In the genomic region with DNA sequence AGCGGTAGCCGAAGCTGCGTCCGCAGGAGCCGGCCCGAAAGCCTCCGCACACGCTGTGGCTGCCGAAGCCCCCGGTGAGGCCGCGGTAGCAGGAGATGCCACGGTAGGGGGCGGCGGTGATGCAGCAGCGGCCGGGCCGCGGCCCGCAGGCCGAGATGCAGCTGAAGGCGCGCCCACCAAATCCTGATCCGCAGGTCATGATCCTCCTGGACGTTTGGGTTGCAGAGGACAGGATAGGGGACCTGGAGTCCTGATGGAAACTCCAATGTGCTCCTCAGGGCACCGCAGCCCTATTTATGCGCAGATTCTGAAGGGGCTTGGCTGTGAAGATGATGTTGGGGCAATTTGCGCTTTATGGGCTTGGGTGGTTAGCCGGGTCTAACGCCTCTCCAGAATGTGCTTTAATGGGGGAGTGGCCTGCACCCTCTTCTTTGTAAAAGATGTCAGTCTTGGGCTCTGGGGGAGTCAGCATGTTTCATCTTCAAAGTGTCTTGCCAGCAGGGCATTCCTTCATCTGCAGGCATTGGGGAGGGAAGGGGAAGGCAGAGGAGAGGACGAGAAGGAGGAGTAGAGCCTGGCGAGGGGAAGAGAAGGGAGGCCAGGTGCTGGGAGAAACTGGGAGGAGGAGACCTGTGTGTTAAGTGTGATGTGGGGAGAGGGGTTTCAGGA, we compare ENCODE assay signal across 29 cellular contexts. TPM values are rescaled to one million over a fixed set of nuclear protein-coding genes. Genes with fewer than 3 reads are reported as not detected.
DNase-seq lines count a peak whose midpoint lies in the region; ATAC-seq and TF ChIP-seq lines count a peak whose summit lies in the region.
"Had no signal": no experiment of that assay in that cellular context is flagged by ENCODE, and none has a peak within 500 bp of the region (broad histone marks: within the 10 kb centered on the region; RNA-seq: fewer than 3 reads in every experiment).

A gene (minus strand): TSS at position 268 of the 669 bp plus-strand sequence. CDS start 69 bp downstream, at position 199.

- no peak for ATAC-seq in activated CD8-positive, alpha-beta memory T cell treated with anti-CD3 and anti-CD28 coated beads, Interleukin-2, amount 10 ng/mL, durations not matched to agents 7 days and 5 days
- ATAC-seq: activated T-cell treated with anti-CD3 and anti-CD28 coated beads, Interleukin-2, amount 50 U/mL, for 4 hours; esophagus mucosa; naive thymus-derived CD4-positive, alpha-beta T cell; stimulated activated effector memory CD8-positive, alpha-beta T cell treated with anti-CD3 and anti-CD28 coated beads, Interleukin-12 subunit alpha, Interleukin-12 subunit beta, amount 100 ng/mL, for 72 hours had no signal

- TF ChIP-seq CTCF in H9 (conservative IDR thresholded peaks at IDR 0.05) = no peak
- TF ChIP-seq CTCF in epithelial cell of proximal tubule (conservative IDR thresholded peaks at IDR 0.05; ENCODE audit: low read depth, low read length) = no peak
- no peak for TF ChIP-seq CTCF in stomach (IDR thresholded peaks at IDR 0.05)

- no peak within 1 kb of the TSS for H2BK12ac ChIP-seq in H9 (ENCODE audit: insufficient read length, low read depth, low read length)

- no peak within 1 kb of the TSS for H3K4me3 ChIP-seq in epithelial cell of proximal tubule (ENCODE audit: low read depth, low read length)
- H3K4me3 ChIP-seq in stomach = no peak within 1 kb of the TSS
- H3K4me3 ChIP-seq: ascending aorta, cardiac muscle cell, GM23248, Peyer's patch had no signal

- H3K56ac ChIP-seq in H9 (ENCODE audit: insufficient read length, low read depth, low read length) = no peak within 1 kb of the TSS

- WGBS in H9 (ENCODE audit: extremely low coverage, insufficient read length, low lambda C conversion rate) = no CpG with 5 or more reads among the region's 32 CpGs
- WGBS in stomach, 5 donors = 34 to 73% (median 53%) methylated on average over 10 to 22 of the region's 32 CpGs

- POLR2A ChIA-PET in activated CD4-positive, alpha-beta T cell treated with anti-CD3 and anti-CD28 coated beads, Interleukin-2, amount 10 ng/mL, durations not matched to agents 7 days and 5 days (lab: Charles Lee) = no interaction called here

- no peak within 1 kb of the TSS for H4K8ac ChIP-seq in H9 (replicated peaks; ENCODE audit: insufficient read length, low read depth, low read length)

- H3K9me3 Mint-ChIP-seq in activated CD8-positive, alpha-beta memory T cell treated with anti-CD3 and anti-CD28 coated beads, Interleukin-2, amount 10 ng/mL, durations not matched to agents 7 days and 5 days (ENCODE audit: low read depth) = no peaks in the 10 kb centered on the region
- H3K9me3 Mint-ChIP-seq in H9 = no peaks in the 10 kb centered on the region; a peak in 1 of 5 replicates
- no peaks in the 10 kb centered on the region for H3K9me3 Mint-ChIP-seq in activated CD4-positive, alpha-beta T cell treated with anti-CD3 and anti-CD28 coated beads, Interleukin-2, amount 10 ng/mL, durations not matched to agents 7 days and 5 days
- H3K9me3 Mint-ChIP-seq: activated T-cell treated with anti-CD3 and anti-CD28 coated beads, Interleukin-2, amount 50 U/mL, for 4 hours; CD4-positive, alpha-beta memory T cell; naive thymus-derived CD4-positive, alpha-beta T cell; stimulated activated effector memory CD8-positive, alpha-beta T cell treated with anti-CD3 and anti-CD28 coated beads, Interleukin-12 subunit alpha, Interleukin-12 subunit beta, amount 100 ng/mL, for 72 hours; T-helper 2 cell treated with Interferon-gamma antibody and Interleukin-4, amounts not matched to agents 5 μg/mL and 100 μg/mL, for 36 hours had no signal

- TF ChIP-seq EP300 in stomach (IDR thresholded peaks at IDR 0.05) = no peak

- H3K9me3 ChIP-seq in H9 (ENCODE audit: control insufficient read depth, low read depth, low read length) (no peaks in the 10 kb centered on the region), stomach (no peaks in the 10 kb centered on the region)
- H3K9me3 ChIP-seq: ascending aorta, Peyer's patch had no signal

- H2BK5ac ChIP-seq in H9 (ENCODE audit: insufficient read length, low read length) = no peak within 1 kb of the TSS

- H4K5ac ChIP-seq in H9 (ENCODE audit: insufficient read length, low read depth, low read length) = no peak within 1 kb of the TSS

- no peak within 1 kb of the TSS for H3K4me2 ChIP-seq in H9 (ENCODE audit: insufficient read depth, insufficient read length, low read length)

- H2AFZ ChIP-seq in H9 (ENCODE audit: low read length) = no peak within 1 kb of the TSS
- H2AFZ ChIP-seq: GM23248 had no signal

- peaks cover 20% of the 10 kb centered on the region for H3K4me1 Mint-ChIP-seq in activated CD8-positive, alpha-beta memory T cell treated with anti-CD3 and anti-CD28 coated beads, Interleukin-2, amount 10 ng/mL, durations not matched to agents 7 days and 5 days
- peaks cover 6 to 11% of the 10 kb centered on the region in 2 experiments for H3K4me1 Mint-ChIP-seq in H9
- peaks cover 19% of the 10 kb centered on the region for H3K4me1 Mint-ChIP-seq in activated CD4-positive, alpha-beta T cell treated with anti-CD3 and anti-CD28 coated beads, Interleukin-2, amount 10 ng/mL, durations not matched to agents 7 days and 5 days

- H3K79me1 ChIP-seq in H9 (ENCODE audit: insufficient read depth, low read depth, low read length, poor library complexity, severe bottlenecking) = no peaks in the 10 kb centered on the region

- H3K23ac ChIP-seq in H9 (ENCODE audit: insufficient read length, low read depth, low read length) = no peak within 1 kb of the TSS

- peak; percentile 26 for DNase-seq in activated CD8-positive, alpha-beta memory T cell treated with anti-CD3 and anti-CD28 coated beads for 24 hours
- DNase-seq in activated CD8-positive, alpha-beta memory T cell treated with anti-CD3 and anti-CD28 coated beads, Interleukin-2, amount 10 ng/mL, durations not matched to agents 7 days and 5 days = no peak
- DNase-seq in H9 (peak; percentile 51), epithelial cell of proximal tubule (ENCODE audit: low read depth) (no peak), stomach (peak; percentile 11), NK-92 (lab: John Stamatoyannopoulos, UW; ENCODE audit: unreplicated experiment) (no peak), NCI-H1417 (lab: John Stamatoyannopoulos, UW) (no peak)
- DNase-seq in activated CD4-positive, alpha-beta T cell treated with anti-CD3 and anti-CD28 coated beads, Interleukin-2, amount 10 ng/mL, durations not matched to agents 7 days and 5 days = no peak
- DNase-seq: 8988T; activated gamma-delta T cell; activated T-cell treated with anti-CD3 and anti-CD28 coated beads, Interleukin-2, amount 50 U/mL, for 4 hours; CD4-positive, alpha-beta memory T cell; foreskin fibroblast; GM23248; KBM-7; MM.1S; naive thymus-derived CD4-positive, alpha-beta T cell; NCI-H1105 treated with DMSO at 0.1 percent for 48 hours; NCI-H2029; NCI-H69; Peyer's patch; trophoblast cell had no signal

- no peak within 1 kb of the TSS for H2BK15ac ChIP-seq in H9 (ENCODE audit: low read depth, low read length)

- no peaks in the 10 kb centered on the region for H3K79me2 ChIP-seq in H9 (ENCODE audit: insufficient read depth, low read length)

- no peak within 1 kb of the TSS for H2BK120ac ChIP-seq in H9 (ENCODE audit: low read depth, low read length, poor library complexity, severe bottlenecking)

- H3K27ac Mint-ChIP-seq in activated CD8-positive, alpha-beta memory T cell treated with anti-CD3 and anti-CD28 coated beads, Interleukin-2, amount 10 ng/mL, durations not matched to agents 7 days and 5 days = no peak within 1 kb of the TSS
- no peak within 1 kb of the TSS for H3K27ac Mint-ChIP-seq in H9
- no peak within 1 kb of the TSS for H3K27ac Mint-ChIP-seq in activated CD4-positive, alpha-beta T cell treated with anti-CD3 and anti-CD28 coated beads, Interleukin-2, amount 10 ng/mL, durations not matched to agents 7 days and 5 days
- H3K27ac Mint-ChIP-seq: CD4-positive, alpha-beta memory T cell; naive thymus-derived CD4-positive, alpha-beta T cell; stimulated activated effector memory CD8-positive, alpha-beta T cell treated with anti-CD3 and anti-CD28 coated beads, Interleukin-12 subunit alpha, Interleukin-12 subunit beta, amount 100 ng/mL, for 72 hours; T-helper 2 cell treated with Interferon-gamma antibody and Interleukin-4, amounts not matched to agents 5 μg/mL and 100 μg/mL, for 36 hours had no signal

- H3K9ac ChIP-seq in H9 (ENCODE audit: extremely low read depth, insufficient read length, low read length) = no peak within 1 kb of the TSS
- H3K9ac ChIP-seq: GM23248 had no signal

- no peak within 1 kb of the TSS for H3T11ph ChIP-seq in H9 (ENCODE audit: low read length)

- no peak within 1 kb of the TSS for H2AK5ac ChIP-seq in H9 (ENCODE audit: insufficient read length, low read length)

- peaks cover 3% of the 10 kb centered on the region for H3K36me3 Mint-ChIP-seq in activated CD8-positive, alpha-beta memory T cell treated with anti-CD3 and anti-CD28 coated beads, Interleukin-2, amount 10 ng/mL, durations not matched to agents 7 days and 5 days
- H3K36me3 Mint-ChIP-seq in H9 (ENCODE audit: insufficient read depth in 1 of 3, low read depth in 3 of 3) = no peaks in the 10 kb centered on the region
- H3K36me3 Mint-ChIP-seq in activated CD4-positive, alpha-beta T cell treated with anti-CD3 and anti-CD28 coated beads, Interleukin-2, amount 10 ng/mL, durations not matched to agents 7 days and 5 days (ENCODE audit: low read depth) = no peaks in the 10 kb centered on the region
- H3K36me3 Mint-ChIP-seq: CD4-positive, alpha-beta memory T cell; naive thymus-derived CD4-positive, alpha-beta T cell; stimulated activated effector memory CD8-positive, alpha-beta T cell treated with anti-CD3 and anti-CD28 coated beads, Interleukin-12 subunit alpha, Interleukin-12 subunit beta, amount 100 ng/mL, for 72 hours had no signal

- peaks cover 30% of the 10 kb centered on the region for H3K27me3 Mint-ChIP-seq in activated CD8-positive, alpha-beta memory T cell treated with anti-CD3 and anti-CD28 coated beads, Interleukin-2, amount 10 ng/mL, durations not matched to agents 7 days and 5 days
- H3K27me3 Mint-ChIP-seq in H9 (ENCODE audit: low read depth) = peaks cover 15% of the 10 kb centered on the region
- H3K27me3 Mint-ChIP-seq in activated CD4-positive, alpha-beta T cell treated with anti-CD3 and anti-CD28 coated beads, Interleukin-2, amount 10 ng/mL, durations not matched to agents 7 days and 5 days = peaks cover 39% of the 10 kb centered on the region

- H3K23me2 ChIP-seq in H9 (ENCODE audit: insufficient read length, low read depth, low read length, poor library complexity, severe bottlenecking) = no peaks in the 10 kb centered on the region

- no peak within 1 kb of the TSS for H2BK20ac ChIP-seq in H9 (ENCODE audit: low read depth, low read length, poor library complexity, severe bottlenecking)

- H4K20me1 ChIP-seq in H9 (ENCODE audit: control insufficient read depth, insufficient read depth, insufficient read length) = no peaks in the 10 kb centered on the region

- TF ChIP-seq POLR2A in stomach (IDR thresholded peaks at IDR 0.05) = no peak

- CTCF ChIA-PET in activated CD8-positive, alpha-beta memory T cell treated with anti-CD3 and anti-CD28 coated beads, Interleukin-2, amount 10 ng/mL, durations not matched to agents 7 days and 5 days (lab: Charles Lee) = interaction anchor here (1.5 to 2.5 kb wide), 2 partner anchors 12 to 15 kb away, joined by 6 to 20 read pairs; no protein-coding TSS in a partner anchor
- CTCF ChIA-PET in activated CD4-positive, alpha-beta T cell treated with anti-CD3 and anti-CD28 coated beads, Interleukin-2, amount 10 ng/mL, durations not matched to agents 7 days and 5 days (lab: Charles Lee) = no interaction called here

- no peak within 1 kb of the TSS for H3K18ac ChIP-seq in H9 (ENCODE audit: insufficient read length, low read depth, low read length)

- H3K4me1 ChIP-seq in H9 (ENCODE audit: insufficient read depth, low read length) = no peaks in the 10 kb centered on the region
- no peaks in the 10 kb centered on the region for H3K4me1 ChIP-seq in stomach
- H3K4me1 ChIP-seq: ascending aorta, Peyer's patch had no signal

- no peaks in the 10 kb centered on the region for H3K36me3 ChIP-seq in stomach
- H3K36me3 ChIP-seq: ascending aorta, cardiac muscle cell, Peyer's patch had no signal

- no peaks in the 10 kb centered on the region for H3K27me3 ChIP-seq in H9 (ENCODE audit: insufficient read depth, low read length)
- H3K27me3 ChIP-seq in stomach = peaks cover 0 to 30% (median 7%) of the 10 kb centered on the region in 3 donors
- H3K27me3 ChIP-seq: ascending aorta, Peyer's patch had no signal

- no peak within 1 kb of the TSS for H3K4me3 Mint-ChIP-seq in activated CD8-positive, alpha-beta memory T cell treated with anti-CD3 and anti-CD28 coated beads, Interleukin-2, amount 10 ng/mL, durations not matched to agents 7 days and 5 days
- no peak within 1 kb of the TSS for H3K4me3 Mint-ChIP-seq in H9
- H3K4me3 Mint-ChIP-seq in activated CD4-positive, alpha-beta T cell treated with anti-CD3 and anti-CD28 coated beads, Interleukin-2, amount 10 ng/mL, durations not matched to agents 7 days and 5 days = no peak within 1 kb of the TSS
- H3K4me3 Mint-ChIP-seq: activated T-cell treated with anti-CD3 and anti-CD28 coated beads, Interleukin-2, amount 50 U/mL, for 4 hours; CD4-positive, alpha-beta memory T cell; naive thymus-derived CD4-positive, alpha-beta T cell; stimulated activated effector memory CD8-positive, alpha-beta T cell treated with anti-CD3 and anti-CD28 coated beads, Interleukin-12 subunit alpha, Interleukin-12 subunit beta, amount 100 ng/mL, for 72 hours; T-helper 2 cell treated with Interferon-gamma antibody and Interleukin-4, amounts not matched to agents 5 μg/mL and 100 μg/mL, for 36 hours had no signal

- no peak within 1 kb of the TSS for H4K91ac ChIP-seq in H9 (ENCODE audit: insufficient read length, low read depth, low read length)

- intact Hi-C loops in stomach (cut with DNase I; ENCODE audit: low total_unique reads) = no loop called here

- no peak within 1 kb of the TSS for H3K27ac ChIP-seq in H9 (ENCODE audit: insufficient read length, low read depth, low read length)
- no peak within 1 kb of the TSS for H3K27ac ChIP-seq in stomach
- H3K27ac ChIP-seq: ascending aorta, cardiac muscle cell, GM23248, Peyer's patch had no signal

- H3K14ac ChIP-seq in H9 (ENCODE audit: insufficient read depth, low read length) = no peak within 1 kb of the TSS

- H3K4ac ChIP-seq in H9 (ENCODE audit: low read depth, low read length) = no peak within 1 kb of the TSS

RNA-seq across cellular contexts. Expression of the gene that starts here (rescaled TPM):
- total RNA-seq in activated CD8-positive, alpha-beta memory T cell treated with anti-CD3 and anti-CD28 coated beads, Interleukin-2, amount 10 ng/mL, durations not matched to agents 7 days and 5 days = under 1 TPM in 1 of 2 experiments, not detected in 1; 0.30 TPM
- total RNA-seq in H9 (2021) = not detected in 2 replicates
- 80.4 and 178 TPM in 2 replicates for total RNA-seq in epithelial cell of proximal tubule
- total RNA-seq in stomach = not detected
- under 1 TPM in 1 of 3 donors, not detected in 2; 0.15 TPM for polyA plus RNA-seq in stomach
- total RNA-seq in activated CD4-positive, alpha-beta T cell treated with anti-CD3 and anti-CD28 coated beads, Interleukin-2, amount 10 ng/mL, durations not matched to agents 7 days and 5 days = not detected
- total RNA-seq: activated CD8-positive, alpha-beta memory T cell treated with anti-CD3 and anti-CD28 coated beads for 36 hours; ascending aorta; cardiac muscle cell; CD4-positive, alpha-beta memory T cell; esophagus mucosa; Peyer's patch; subcutaneous adipose tissue had no signal
- polyA plus RNA-seq: cardiac muscle cell; CD4-positive, alpha-beta memory T cell; naive thymus-derived CD4-positive, alpha-beta T cell had no signal

Comparison
In these comparisons a context has a peak if more than half of its experiments do, and no peak if none do; other contexts are left out.
1. RNA of the gene that starts here (total RNA-seq): 80.4 to 178 TPM in epithelial cell of proximal tubule; 0.30 TPM in activated CD8-positive, alpha-beta memory T cell treated with anti-CD3 and anti-CD28 coated beads, Interleukin-2, amount 10 ng/mL, durations not matched to agents 7 days and 5 days, not detected in H9, not detected in stomach and not detected in activated CD4-positive, alpha-beta T cell treated with anti-CD3 and anti-CD28 coated beads, Interleukin-2, amount 10 ng/mL, durations not matched to agents 7 days and 5 days; every median in the first group is over 10 times any median in the second.
2. Peak in DNase-seq in H9; RNA of the gene not detected or under 1 TPM.
3. Peak in DNase-seq in stomach; RNA of the gene not detected or under 1 TPM.